Comparison of ENCODE assay signal across 30 cellular contexts in the genomic region with DNA sequence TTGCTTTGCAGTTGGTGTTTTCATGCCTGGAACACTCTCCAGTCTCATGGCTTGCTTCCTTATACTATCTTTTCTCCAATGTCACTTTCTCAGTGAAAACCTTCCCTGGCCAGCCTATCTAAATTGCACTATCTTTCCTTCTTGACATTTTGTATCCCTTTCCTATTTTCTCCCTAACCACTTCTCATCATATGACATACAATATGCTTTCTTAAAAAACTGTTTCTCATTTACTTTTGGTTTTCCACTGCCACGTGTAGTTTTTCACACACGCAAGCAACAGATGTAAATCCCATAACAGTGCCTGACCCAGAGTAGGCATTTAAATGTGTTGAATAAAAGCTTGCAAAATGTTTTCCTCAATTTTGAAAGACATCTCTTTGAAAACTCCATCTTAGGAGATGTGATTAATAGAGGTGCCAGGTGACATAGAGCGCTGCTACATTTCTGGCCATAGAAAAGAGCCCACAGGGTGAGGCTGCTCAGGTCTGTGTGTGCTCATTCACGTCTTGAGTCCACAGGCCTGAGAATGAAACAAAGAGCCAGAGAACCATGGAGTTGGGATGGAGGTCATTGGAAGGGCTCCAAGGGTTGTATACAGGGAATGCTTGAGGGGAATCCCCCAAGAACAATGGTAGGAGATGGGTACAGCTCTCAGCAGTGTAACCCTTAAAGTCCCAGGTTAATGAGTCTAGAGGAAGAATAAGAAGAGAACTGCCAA.
"Had no signal": no experiment of that assay in that cellular context is flagged by ENCODE, and none has a peak within 500 bp of the region (broad histone marks: within the 10 kb centered on the region; RNA-seq: fewer than 3 reads in every experiment).

No MANE protein-coding gene starts in this region.

- FAIRE-seq: endometrium had no signal

- H3K36me3 ChIP-seq: breast epithelium, uterus had no signal

- H3K4me2 ChIP-seq: hepatocyte had no signal

- H3K4me3 ChIP-seq: breast epithelium, hepatocyte, left ventricle myocardium inferior, right lobe of liver, skin epidermis, stomach, suprapubic skin, tibial nerve, uterus had no signal

- H3K9ac ChIP-seq: parathyroid adenoma had no signal

- H3K9me3 Mint-ChIP-seq: natural killer cell treated with Interleukin-12 subunit alpha and Interleukin-12 subunit beta and Interleukin-15 and Interleukin-18, amount 100 ng/mL, for 72 hours had no signal

- H3K27me3 ChIP-seq: breast epithelium, hepatocyte, neutrophil, right lobe of liver, stomach, suprapubic skin, tibial nerve, uterus had no signal

- H3K27me3 Mint-ChIP-seq: activated CD4-positive, alpha-beta memory T cell treated with anti-CD3 and anti-CD28 coated beads for 36 hours; activated naive CD8-positive, alpha-beta T cell treated with anti-CD3 and anti-CD28 coated beads for 36 hours; natural killer cell treated with Interleukin-12 subunit alpha and Interleukin-12 subunit beta and Interleukin-15 and Interleukin-18, amount 100 ng/mL, for 72 hours had no signal

- H2AFZ ChIP-seq: hepatocyte, parathyroid adenoma had no signal

- H3K27ac ChIP-seq: breast epithelium, hepatocyte, left ventricle myocardium inferior, neutrophil, parathyroid adenoma, right lobe of liver, skin epidermis, stomach, suprapubic skin, tibial nerve, uterus had no signal

- H3K36me3 Mint-ChIP-seq: stimulated activated effector memory CD8-positive, alpha-beta T cell treated with anti-CD3 and anti-CD28 coated beads, Interleukin-12 subunit alpha, Interleukin-12 subunit beta, amount 100 ng/mL, for 72 hours had no signal

- H3K79me2 ChIP-seq: parathyroid adenoma had no signal

- H3K27ac Mint-ChIP-seq: activated CD4-positive, alpha-beta memory T cell treated with anti-CD3 and anti-CD28 coated beads for 36 hours; activated naive CD8-positive, alpha-beta T cell treated with anti-CD3 and anti-CD28 coated beads for 36 hours; immature natural killer cell; natural killer cell treated with Interleukin-12 subunit alpha and Interleukin-12 subunit beta and Interleukin-15 and Interleukin-18, amount 100 ng/mL, for 72 hours; stimulated activated effector memory CD8-positive, alpha-beta T cell treated with anti-CD3 and anti-CD28 coated beads, Interleukin-12 subunit alpha, Interleukin-12 subunit beta, amount 100 ng/mL, for 72 hours; T-helper 1 cell treated with Interleukin-12 subunit alpha and Interleukin-12 subunit beta and Interleukin-4 antibody, amounts not matched to agents 30 μg/mL and 1 μg/mL, for 36 hours had no signal

- DNase-seq: activated CD4-positive, alpha-beta memory T cell treated with anti-CD3 and anti-CD28 coated beads for 36 hours; activated CD4-positive, alpha-beta T cell treated with anti-CD3 and anti-CD28 coated beads for 48 hours; activated CD4-positive, CD25-positive, alpha-beta regulatory T cell; activated naive CD4-positive, alpha-beta T cell treated with Interleukin-2 at 50 U/mL for 16 hours; activated naive CD8-positive, alpha-beta T cell treated with anti-CD3 and anti-CD28 coated beads for 36 hours; activated T-cell treated with anti-CD3 and anti-CD28 coated beads, Interleukin-2, amount 50 U/mL, for 48 hours; amniotic stem cell; cortex of kidney; erythroblast; foreskin melanocyte; glutamatergic neuron; immature natural killer cell; left ventricle myocardium inferior; midbrain; right lobe of liver; stimulated activated CD4-positive, alpha-beta T cell treated with anti-CD3 and anti-CD28 coated beads, Interleukin-1b, Interleukin-23, amount 100 ng/mL, for 48 hours; stomach; T1000; uterus had no signal

- H3K9me3 ChIP-seq: breast epithelium, neutrophil, right lobe of liver, stomach, suprapubic skin, uterus had no signal

- H3K4me3 Mint-ChIP-seq: activated CD4-positive, alpha-beta memory T cell treated with anti-CD3 and anti-CD28 coated beads for 36 hours; activated naive CD8-positive, alpha-beta T cell treated with anti-CD3 and anti-CD28 coated beads for 36 hours; immature natural killer cell; natural killer cell treated with Interleukin-12 subunit alpha and Interleukin-12 subunit beta and Interleukin-15 and Interleukin-18, amount 100 ng/mL, for 72 hours; stimulated activated effector memory CD8-positive, alpha-beta T cell treated with anti-CD3 and anti-CD28 coated beads, Interleukin-12 subunit alpha, Interleukin-12 subunit beta, amount 100 ng/mL, for 72 hours; T-helper 1 cell treated with Interleukin-12 subunit alpha and Interleukin-12 subunit beta and Interleukin-4 antibody, amounts not matched to agents 30 μg/mL and 1 μg/mL, for 36 hours had no signal

- ATAC-seq: natural killer cell treated with Interleukin-12 subunit alpha and Interleukin-12 subunit beta and Interleukin-15 and Interleukin-18, amount 100 ng/mL, for 72 hours; stimulated activated effector memory CD8-positive, alpha-beta T cell treated with anti-CD3 and anti-CD28 coated beads, Interleukin-12 subunit alpha, Interleukin-12 subunit beta, amount 100 ng/mL, for 72 hours had no signal

- H3K4me1 ChIP-seq: breast epithelium, right lobe of liver, suprapubic skin, uterus had no signal
